In genomic region chr20:1983311-1983710, GRCh38 we compare ENCODE assay signal across 26 cellular contexts. TPM values are rescaled to one million over a fixed set of nuclear protein-coding genes. Genes with fewer than 3 reads are reported as not detected.
"Had no signal": no experiment of that assay in that cellular context is flagged by ENCODE, and none has a peak within 500 bp of the region (broad histone marks: within the 10 kb centered on the region; RNA-seq: fewer than 3 reads in every experiment).

No MANE protein-coding gene starts in this region.

- H3K9ac ChIP-seq: neural progenitor cell had no signal

- DNase-seq: activated CD4-positive, alpha-beta T cell treated with anti-CD3 and anti-CD28 coated beads for 1 hour; activated CD8-positive, alpha-beta memory T cell treated with anti-CD3 and anti-CD28 coated beads for 24 hours; activated CD8-positive, alpha-beta memory T cell treated with anti-CD3 and anti-CD28 coated beads, Interleukin-2, amount 50 U/mL, for 48 hours; activated T-cell treated with anti-CD3 and anti-CD28 coated beads, Interleukin-2, amount 50 U/mL, for 72 hours; cerebellar nuclear complex; effector CD4-positive, alpha-beta T cell; mesenchymal stem cell; naive B cell; psoas muscle; right cardiac atrium; stimulated activated CD4-positive, alpha-beta T cell treated with anti-CD3 and anti-CD28 coated beads, Interleukin-15, amount 100 ng/mL, for 24 hours; stimulated activated CD4-positive, alpha-beta T cell treated with anti-CD3 and anti-CD28 coated beads, Interleukin-2, amount 100 ng/mL, for 48 hours; stimulated activated naive CD8-positive, alpha-beta T cell treated with anti-CD3 and anti-CD28 coated beads, Interleukin-15, amount 100 ng/mL, for 72 hours; transverse colon; WERI-Rb-1 had no signal

- H3K9me3 ChIP-seq: ascending aorta, mucosa of descending colon, psoas muscle, suprapubic skin, transverse colon, vagina had no signal

- H3K27me3 ChIP-seq: ascending aorta, vagina had no signal

- ATAC-seq: activated T-cell treated with anti-CD3 and anti-CD28 coated beads, Interleukin-2, amount 50 U/mL, for 72 hours; mucosa of descending colon; psoas muscle; right cardiac atrium; stimulated activated naive CD8-positive, alpha-beta T cell treated with anti-CD3 and anti-CD28 coated beads, Interleukin-15, amount 100 ng/mL, for 72 hours had no signal

- H3K27ac ChIP-seq: ascending aorta, neural progenitor cell, psoas muscle, skin epidermis, suprapubic skin, transverse colon, vagina, WERI-Rb-1 had no signal

- H3K4me2 ChIP-seq: neural progenitor cell had no signal

- H3K4me3 ChIP-seq: ascending aorta, mucosa of descending colon, neural progenitor cell, psoas muscle, skin epidermis, suprapubic skin, transverse colon, vagina had no signal

- H3K36me3 ChIP-seq: ascending aorta, neural progenitor cell, suprapubic skin, transverse colon, vagina, WERI-Rb-1 had no signal

- H2AFZ ChIP-seq: neural progenitor cell had no signal

- H3K4me1 ChIP-seq: ascending aorta, neural progenitor cell, psoas muscle, suprapubic skin, transverse colon, vagina had no signal

RNA-seq across cellular contexts. Expression of gene PDYN, which starts 10.5 kb away (rescaled TPM):
- total RNA-seq: activated T-cell treated with anti-CD3 and anti-CD28 coated beads, Interleukin-2, amount 50 U/mL, for 72 hours; ascending aorta; kidney epithelial cell; liver; mucosa of descending colon; osteoblast; psoas muscle; right cardiac atrium; suprapubic skin; transverse colon; vagina had no signal
- polyA plus RNA-seq: adipose tissue, esophagus, liver, psoas muscle, right cardiac atrium had no signal
